ENCODE assay signal across 11 cellular contexts in the genomic region with DNA sequence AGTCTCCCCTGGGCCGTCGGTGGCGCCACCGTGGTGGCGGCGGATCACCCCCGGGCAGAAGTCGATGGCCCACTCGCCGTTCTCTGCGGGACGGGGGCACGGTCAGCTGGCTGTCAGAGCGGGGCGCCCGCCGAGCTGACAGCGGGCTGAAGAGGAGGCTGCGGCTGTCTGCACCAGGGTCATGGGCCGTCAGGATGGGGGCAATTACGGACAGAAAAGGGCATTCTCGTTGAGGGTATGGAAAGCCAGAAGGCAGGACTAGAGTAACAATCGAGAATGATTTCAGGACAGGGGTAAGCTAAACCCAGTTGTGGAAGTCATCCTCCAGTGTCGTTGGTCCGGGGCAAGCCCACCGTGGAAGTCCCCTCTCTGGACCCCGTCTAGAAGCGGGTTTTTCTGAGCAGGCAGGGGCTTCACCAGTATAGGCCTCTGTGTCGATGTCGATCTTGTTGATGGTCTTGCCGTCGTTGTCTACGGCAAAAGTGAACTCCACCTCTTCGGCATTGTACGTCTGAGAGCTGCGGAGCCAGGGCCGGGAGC. TPM values are rescaled to one million over a fixed set of nuclear protein-coding genes. Genes with fewer than 3 reads are reported as not detected.
DNase-seq lines count a peak whose midpoint lies in the region; ATAC-seq and TF ChIP-seq lines count a peak whose summit lies in the region.
"Had no signal": no experiment of that assay in that cellular context is flagged by ENCODE, and none has a peak within 500 bp of the region (broad histone marks: within the 10 kb centered on the region; RNA-seq: fewer than 3 reads in every experiment).

No MANE protein-coding gene starts in this region.

- TF ChIP-seq CTCF in thoracic aorta (IDR thresholded peaks at IDR 0.05) = no peak

- no peaks in the 10 kb centered on the region for H3K36me3 Mint-ChIP-seq in activated naive CD4-positive, alpha-beta T cell treated with anti-CD3 and anti-CD28 coated beads, Interleukin-2, amount 50 U/mL, for 24 hours
- H3K36me3 Mint-ChIP-seq in activated naive CD4-positive, alpha-beta T cell treated with anti-CD3 and anti-CD28 coated beads, Interleukin-2, amount 50 U/mL, for 72 hours = no peaks in the 10 kb centered on the region
- peaks cover 8% of the 10 kb centered on the region for H3K36me3 Mint-ChIP-seq in activated T-helper 2 cell treated with anti-CD3 and anti-CD28 coated beads, Interferon-gamma antibody, Interleukin-2, Interleukin-4, amounts not matched to agents 10 μg/mL and 5 μg/mL and 100 μg/mL, durations not matched to agents 14 hours and 24 hours and 36 hours (ENCODE audit: low read depth)
- H3K36me3 Mint-ChIP-seq in immature natural killer cell = peaks cover 0 to 5% (median 0%) of the 10 kb centered on the region in 3 donors

- H3K4me1 Mint-ChIP-seq in activated naive CD4-positive, alpha-beta T cell treated with anti-CD3 and anti-CD28 coated beads, Interleukin-2, amount 50 U/mL, for 24 hours = peaks cover 31% of the 10 kb centered on the region
- peaks cover 25% of the 10 kb centered on the region for H3K4me1 Mint-ChIP-seq in activated T-helper 2 cell treated with anti-CD3 and anti-CD28 coated beads, Interferon-gamma antibody, Interleukin-2, Interleukin-4, amounts not matched to agents 10 μg/mL and 5 μg/mL and 100 μg/mL, durations not matched to agents 14 hours and 24 hours and 36 hours (ENCODE audit: low read depth)
- peaks cover 38 to 45% of the 10 kb centered on the region in 2 donors for H3K4me1 Mint-ChIP-seq in immature natural killer cell

- peak overlapping the region; percentile 74 for H3K4me3 ChIP-seq in thoracic aorta

- H3K4me1 ChIP-seq in thoracic aorta (ENCODE audit: control insufficient read depth in 1 of 2, low read depth in 2 of 2) = peaks cover 0 to 16% of the 10 kb centered on the region in 2 donors

- ATAC-seq in activated naive CD4-positive, alpha-beta T cell treated with anti-CD3 and anti-CD28 coated beads, Interleukin-2, amount 50 U/mL, for 72 hours = no peak
- ATAC-seq in thoracic aorta (ENCODE audit: insufficient number of reproducible peaks, low FRiP score, low read depth) (no peak), GM18907 (IDR thresholded peaks at IDR 0.05; ENCODE audit: unreplicated experiment) (no peak), GM21619 (IDR thresholded peaks at IDR 0.05; ENCODE audit: unreplicated experiment) (no peak)
- ATAC-seq: PC-3 had no signal

- H3K27me3 ChIP-seq in thoracic aorta (replicated peaks; ENCODE audit: insufficient read depth) = no peaks in the 10 kb centered on the region

- no peaks in the 10 kb centered on the region for H3K9me3 ChIP-seq in thoracic aorta

- no peaks in the 10 kb centered on the region for H3K27me3 Mint-ChIP-seq in activated naive CD4-positive, alpha-beta T cell treated with anti-CD3 and anti-CD28 coated beads, Interleukin-2, amount 50 U/mL, for 24 hours
- H3K27me3 Mint-ChIP-seq in activated T-helper 2 cell treated with anti-CD3 and anti-CD28 coated beads, Interferon-gamma antibody, Interleukin-2, Interleukin-4, amounts not matched to agents 10 μg/mL and 5 μg/mL and 100 μg/mL, durations not matched to agents 14 hours and 24 hours and 36 hours (ENCODE audit: low read depth) = peaks cover 2% of the 10 kb centered on the region
- H3K27me3 Mint-ChIP-seq in immature natural killer cell (ENCODE audit: low read depth in 3 of 3) = peaks cover 22 to 35% (median 24%) of the 10 kb centered on the region in 3 donors

- no peaks in the 10 kb centered on the region for H3K9me3 Mint-ChIP-seq in activated naive CD4-positive, alpha-beta T cell treated with anti-CD3 and anti-CD28 coated beads, Interleukin-2, amount 50 U/mL, for 24 hours
- no peaks in the 10 kb centered on the region for H3K9me3 Mint-ChIP-seq in activated naive CD4-positive, alpha-beta T cell treated with anti-CD3 and anti-CD28 coated beads, Interleukin-2, amount 50 U/mL, for 72 hours
- no peaks in the 10 kb centered on the region for H3K9me3 Mint-ChIP-seq in activated T-helper 2 cell treated with anti-CD3 and anti-CD28 coated beads, Interferon-gamma antibody, Interleukin-2, Interleukin-4, amounts not matched to agents 10 μg/mL and 5 μg/mL and 100 μg/mL, durations not matched to agents 14 hours and 24 hours and 36 hours
- H3K9me3 Mint-ChIP-seq in immature natural killer cell = no peaks in the 10 kb centered on the region

- peak overlapping the region; percentile 94 for H3K4me3 Mint-ChIP-seq in activated naive CD4-positive, alpha-beta T cell treated with anti-CD3 and anti-CD28 coated beads, Interleukin-2, amount 50 U/mL, for 24 hours
- H3K4me3 Mint-ChIP-seq in activated T-helper 2 cell treated with anti-CD3 and anti-CD28 coated beads, Interferon-gamma antibody, Interleukin-2, Interleukin-4, amounts not matched to agents 10 μg/mL and 5 μg/mL and 100 μg/mL, durations not matched to agents 14 hours and 24 hours and 36 hours (ENCODE audit: low read depth) = peak overlapping the region; percentile 60
- H3K4me3 Mint-ChIP-seq in immature natural killer cell = peak overlapping the region; percentile 83 to 92 (median 87)

- no peak overlapping the region for H3K27ac ChIP-seq in thoracic aorta

- intact Hi-C loops in activated T-helper 2 cell treated with anti-CD3 and anti-CD28 coated beads, Interferon-gamma antibody, Interleukin-2, Interleukin-4, amounts not matched to agents 10 μg/mL and 5 μg/mL and 100 μg/mL, durations not matched to agents 14 hours and 24 hours and 36 hours (cut with micrococcal nuclease) = loop anchor here (10.0 kb wide), 1 partner anchor 196 kb away; the partner anchor contains the start of gene PELP1

- no peak for DNase-seq in activated naive CD4-positive, alpha-beta T cell treated with anti-CD3 and anti-CD28 coated beads, Interleukin-2, amount 50 U/mL, for 72 hours (ENCODE audit: low spot score in 2 of 2)
- DNase-seq in activated T-helper 2 cell treated with anti-CD3 and anti-CD28 coated beads, Interferon-gamma antibody, Interleukin-2, Interleukin-4, amounts not matched to agents 10 μg/mL and 5 μg/mL and 100 μg/mL, durations not matched to agents 14 hours and 24 hours and 36 hours (ENCODE audit: low spot score) = no peak
- no peak for DNase-seq in immature natural killer cell
- DNase-seq in thoracic aorta (ENCODE audit: low spot score) = no peak
- DNase-seq in stimulated activated CD4-positive, alpha-beta T cell treated with anti-CD3 and anti-CD28 coated beads, Interleukin-4, amount 100 ng/mL, for 1 hour = no peak
- DNase-seq: NCI-H187, PC-3 had no signal

- H3K27ac Mint-ChIP-seq in activated naive CD4-positive, alpha-beta T cell treated with anti-CD3 and anti-CD28 coated beads, Interleukin-2, amount 50 U/mL, for 24 hours = peak overlapping the region; percentile 35
- H3K27ac Mint-ChIP-seq in activated naive CD4-positive, alpha-beta T cell treated with anti-CD3 and anti-CD28 coated beads, Interleukin-2, amount 50 U/mL, for 72 hours = no peak overlapping the region
- peak overlapping the region; percentile 28 for H3K27ac Mint-ChIP-seq in activated T-helper 2 cell treated with anti-CD3 and anti-CD28 coated beads, Interferon-gamma antibody, Interleukin-2, Interleukin-4, amounts not matched to agents 10 μg/mL and 5 μg/mL and 100 μg/mL, durations not matched to agents 14 hours and 24 hours and 36 hours
- H3K27ac Mint-ChIP-seq in immature natural killer cell = peak overlapping the region; percentile 68 to 100 (median 94)

- H3K36me3 ChIP-seq in thoracic aorta = peaks cover 6% of the 10 kb centered on the region

RNA-seq across cellular contexts. Expression of gene CHRNE, which starts 1.7 kb away (rescaled TPM):
- total RNA-seq in activated naive CD4-positive, alpha-beta T cell treated with anti-CD3 and anti-CD28 coated beads, Interleukin-2, amount 50 U/mL, for 72 hours = under 1 TPM in 1 of 2 donors, not detected in 1; 0.27 TPM
- 0.32 and 0.44 TPM in 2 replicates for total RNA-seq in activated T-helper 2 cell treated with anti-CD3 and anti-CD28 coated beads, Interferon-gamma antibody, Interleukin-2, Interleukin-4, amounts not matched to agents 10 μg/mL and 5 μg/mL and 100 μg/mL, durations not matched to agents 14 hours and 24 hours and 36 hours
- polyA plus RNA-seq in immature natural killer cell = 1 to 10 TPM; 2.7 to 4.9 (median 3.9) TPM
- 1 to 10 TPM in 1 of 2 donors, not detected in 1; 4.1 TPM for total RNA-seq in thoracic aorta

RNA-seq across cellular contexts. Expression of gene C17orf107, which starts 1.8 kb away (rescaled TPM):
- total RNA-seq in activated naive CD4-positive, alpha-beta T cell treated with anti-CD3 and anti-CD28 coated beads, Interleukin-2, amount 50 U/mL, for 72 hours = 1 to 10 TPM in 1 of 2 donors, under 1 TPM in 1; 0.59 to 2.9 TPM
- 0.76 and 1.3 TPM in 2 replicates for total RNA-seq in activated T-helper 2 cell treated with anti-CD3 and anti-CD28 coated beads, Interferon-gamma antibody, Interleukin-2, Interleukin-4, amounts not matched to agents 10 μg/mL and 5 μg/mL and 100 μg/mL, durations not matched to agents 14 hours and 24 hours and 36 hours
- 1 to 10 TPM in 2 of 3 donors, under 1 TPM in 1; 0.22 to 1.7 (median 1.3) TPM for polyA plus RNA-seq in immature natural killer cell
- total RNA-seq in thoracic aorta = 1 to 10 TPM; 1.9 to 5.6 TPM

RNA-seq across cellular contexts. Expression of gene GP1BA, which starts 30.9 kb away (rescaled TPM):
- not detected for total RNA-seq in activated naive CD4-positive, alpha-beta T cell treated with anti-CD3 and anti-CD28 coated beads, Interleukin-2, amount 50 U/mL, for 72 hours
- not detected in 2 replicates for total RNA-seq in activated T-helper 2 cell treated with anti-CD3 and anti-CD28 coated beads, Interferon-gamma antibody, Interleukin-2, Interleukin-4, amounts not matched to agents 10 μg/mL and 5 μg/mL and 100 μg/mL, durations not matched to agents 14 hours and 24 hours and 36 hours
- polyA plus RNA-seq in immature natural killer cell = 1 to 10 TPM in 1 of 3 donors, under 1 TPM in 1, not detected in 1; 0.38 to 1.3 TPM
- total RNA-seq in thoracic aorta = not detected
- total RNA-seq: PC-3, renal cortical epithelial cell had no signal

RNA-seq across cellular contexts. Expression of gene SLC25A11, which starts 38.7 kb away (rescaled TPM):
- 10 to 100 TPM; 69.4 to 89.1 TPM for total RNA-seq in activated naive CD4-positive, alpha-beta T cell treated with anti-CD3 and anti-CD28 coated beads, Interleukin-2, amount 50 U/mL, for 72 hours
- total RNA-seq in activated T-helper 2 cell treated with anti-CD3 and anti-CD28 coated beads, Interferon-gamma antibody, Interleukin-2, Interleukin-4, amounts not matched to agents 10 μg/mL and 5 μg/mL and 100 μg/mL, durations not matched to agents 14 hours and 24 hours and 36 hours = 91.4 and 103 TPM in 2 replicates
- 100 to 1,000 TPM; 139 to 196 (median 139) TPM for polyA plus RNA-seq in immature natural killer cell
- 10 to 100 TPM; 27.0 to 39.7 TPM for total RNA-seq in thoracic aorta

RNA-seq across cellular contexts. Expression of gene RNF167, which starts 38.9 kb away (rescaled TPM):
- total RNA-seq in activated naive CD4-positive, alpha-beta T cell treated with anti-CD3 and anti-CD28 coated beads, Interleukin-2, amount 50 U/mL, for 72 hours = 100 to 1,000 TPM; 188 to 241 TPM
- total RNA-seq in activated T-helper 2 cell treated with anti-CD3 and anti-CD28 coated beads, Interferon-gamma antibody, Interleukin-2, Interleukin-4, amounts not matched to agents 10 μg/mL and 5 μg/mL and 100 μg/mL, durations not matched to agents 14 hours and 24 hours and 36 hours = 112 and 126 TPM in 2 replicates
- 10 to 100 TPM; 62.3 to 78.2 (median 73.1) TPM for polyA plus RNA-seq in immature natural killer cell
- total RNA-seq in thoracic aorta = 10 to 100 TPM; 32.4 to 38.3 TPM

Comparison
In these comparisons a context has a peak if more than half of its experiments do, and no peak if none do; other contexts are left out.
1. H3K27ac Mint-ChIP-seq: peak in activated naive CD4-positive, alpha-beta T cell treated with anti-CD3 and anti-CD28 coated beads, Interleukin-2, amount 50 U/mL, for 24 hours (single experiment), activated T-helper 2 cell treated with anti-CD3 and anti-CD28 coated beads, Interferon-gamma antibody, Interleukin-2, Interleukin-4, amounts not matched to agents 10 μg/mL and 5 μg/mL and 100 μg/mL, durations not matched to agents 14 hours and 24 hours and 36 hours (single experiment) and immature natural killer cell (6 of 6); none in activated naive CD4-positive, alpha-beta T cell treated with anti-CD3 and anti-CD28 coated beads, Interleukin-2, amount 50 U/mL, for 72 hours (0 of 2).
2. Peak in every context shown above with its lines, with median percentiles within 50 percentile points of each other: H3K4me3 Mint-ChIP-seq.